Comparison of ENCODE assay signal across 8 cellular contexts in genomic region chrX:51395807-51396728, GRCh38.
A peak's percentile ranks its signal among the peaks of the same experiment; 100 is the strongest.
DNase-seq lines count a peak whose midpoint lies in the region; ATAC-seq and TF ChIP-seq lines count a peak whose summit lies in the region.

No MANE protein-coding gene starts in this region.

- peaks cover 18% of the 10 kb centered on the region for H3K9me3 Mint-ChIP-seq in WTC11

- no peak overlapping the region for H3K18ac ChIP-seq in mesenchymal stem cell (ENCODE audit: low read depth in 1 of 2, low read length in 2 of 2)

- CTCF ChIA-PET in WTC11 (lab: Charles Lee): interaction anchor here (0.5 to 2.1 kb wide), 7 partner anchors 25 to 65 kb away, joined by 3 to 13 read pairs (median 4); no protein-coding TSS in a partner anchor

- TF ChIP-seq CTCF in WTC11 (IDR thresholded peaks at IDR 0.05): peak; percentile 36; the same call in 1 of the 2 replicates

- H3K27ac ChIP-seq in caudate nucleus (ENCODE audit: low read depth, low read length) (no peak overlapping the region), mesenchymal stem cell (ENCODE audit: low read length, poor library complexity, severe bottlenecking) (no peak overlapping the region)

- H3K4ac ChIP-seq in mesenchymal stem cell (ENCODE audit: low read depth in 1 of 2, low read length in 2 of 2): no peak overlapping the region

- no peak overlapping the region for H2AFZ ChIP-seq in mesenchymal stem cell (ENCODE audit: low read depth, low read length)

- peak overlapping the region; percentile 10 for H3K4me2 ChIP-seq in mesenchymal stem cell (ENCODE audit: low read length, poor library complexity, severe bottlenecking)

- H3K36me3 Mint-ChIP-seq in WTC11: no peaks in the 10 kb centered on the region

- H2BK12ac ChIP-seq in mesenchymal stem cell (ENCODE audit: low read length in 2 of 2): no peak overlapping the region

- no peak overlapping the region for H3K9ac ChIP-seq in mesenchymal stem cell (ENCODE audit: low read length)

- H3K4me1 ChIP-seq in mesenchymal stem cell (ENCODE audit: control insufficient read depth, insufficient read depth, low read depth, low read length): peaks cover 4% of the 10 kb centered on the region

- no peak overlapping the region for H3K14ac ChIP-seq in mesenchymal stem cell (ENCODE audit: low read length in 2 of 2)

- H2BK5ac ChIP-seq in mesenchymal stem cell (ENCODE audit: low read depth, low read length, poor library complexity, severe bottlenecking): no peak overlapping the region

- H3K27me3 Mint-ChIP-seq in WTC11 (ENCODE audit: low read depth): no peaks in the 10 kb centered on the region

- no peak overlapping the region for H2BK15ac ChIP-seq in mesenchymal stem cell (ENCODE audit: low read depth, poor library complexity, severe bottlenecking)

- peak overlapping the region; percentile 29 to 54 for H3K4me3 ChIP-seq in mesenchymal stem cell (ENCODE audit: insufficient read depth in 1 of 2, low read depth in 1 of 2, low read length in 2 of 2)

- no peak overlapping the region for H4K91ac ChIP-seq in mesenchymal stem cell (ENCODE audit: low read length)

- WGBS in mesenchymal stem cell: 13% methylated on average over 39 of the region's 50 CpGs

- POLR2A ChIA-PET in WTC11 (lab: Charles Lee): no interaction called here

- peak; percentile 59 for ATAC-seq in GM18519 (IDR thresholded peaks at IDR 0.05; ENCODE audit: low FRiP score, unreplicated experiment)
- peak; percentile 93 for ATAC-seq in WTC11
- no peak for ATAC-seq in GM18517 (IDR thresholded peaks at IDR 0.05; ENCODE audit: unreplicated experiment)
- ATAC-seq in HG03039 (IDR thresholded peaks at IDR 0.05; ENCODE audit: unreplicated experiment): no peak
- ATAC-seq in GM18861 (IDR thresholded peaks at IDR 0.05; ENCODE audit: unreplicated experiment): no peak

- H3K27ac Mint-ChIP-seq in WTC11: no peak overlapping the region

- no peak overlapping the region for H2BK120ac ChIP-seq in mesenchymal stem cell (ENCODE audit: low read depth, low read length)

- DNase-seq in WTC11 (ENCODE audit: low spot score) (peak; percentile 40), caudate nucleus (lab: John Stamatoyannopoulos, UW) (peak in 31 of 61 donors; percentile 0 to 41 (median 20)), mesenchymal stem cell (no peak)
- DNase-seq in stimulated activated CD8-positive, alpha-beta memory T cell treated with anti-CD3 and anti-CD28 coated beads, Interleukin-4, amount 100 ng/mL, for 1 hour (ENCODE audit: low read depth in 2 of 2, low spot score in 1 of 2): peak; percentile 16 to 26

- H3K36me3 ChIP-seq in mesenchymal stem cell (ENCODE audit: control insufficient read depth in 1 of 2, insufficient read depth in 2 of 2, low read depth in 1 of 2, low read length in 2 of 2): no peaks in the 10 kb centered on the region

- peaks cover 0 to 32% of the 10 kb centered on the region in 2 experiments for H3K27me3 ChIP-seq in mesenchymal stem cell (ENCODE audit: control insufficient read depth in 1 of 2, insufficient read depth in 1 of 2, low read length in 2 of 2)

- H3K79me1 ChIP-seq in mesenchymal stem cell (replicated peaks; ENCODE audit: low read length, poor library complexity, severe bottlenecking): no peaks in the 10 kb centered on the region

- peak overlapping the region; percentile 74 for H3K4me3 Mint-ChIP-seq in WTC11

- no peak overlapping the region for H2AK5ac ChIP-seq in mesenchymal stem cell (ENCODE audit: low read length, severe bottlenecking)

- H3K9me3 ChIP-seq in mesenchymal stem cell (ENCODE audit: control insufficient read depth, low read length): no peaks in the 10 kb centered on the region

- no peak overlapping the region for H3K23ac ChIP-seq in mesenchymal stem cell (ENCODE audit: low read length in 2 of 2)

- H4K8ac ChIP-seq in mesenchymal stem cell (ENCODE audit: low read length): no peak overlapping the region

- H3K4me1 Mint-ChIP-seq in WTC11: 0 out of 2 replicates have a peak, but pooled peaks cover 5% of the 10 kb centered on the region

TF ChIP-seq in WTC11, 78 proteins besides CTCF, POLR2A, EP300 and RAD21 (continues in another document):
- no peak for TF ChIP-seq ZNF396 (CRISPR knock-in tag; IDR thresholded peaks at IDR 0.05; ENCODE audit: borderline replicate concordance)
- no peak for TF ChIP-seq IRF2 (CRISPR knock-in tag; IDR thresholded peaks at IDR 0.05; ENCODE audit: borderline replicate concordance, low read depth)
- TF ChIP-seq GRHL2 (CRISPR knock-in tag; IDR thresholded peaks at IDR 0.05; ENCODE audit: insufficient replicate concordance, severe bottlenecking): no peak
- no peak for TF ChIP-seq STAT6 (CRISPR knock-in tag; conservative IDR thresholded peaks at IDR 0.05; ENCODE audit: low read depth)
- TF ChIP-seq ZBTB21 (CRISPR knock-in tag; IDR thresholded peaks at IDR 0.05; ENCODE audit: borderline replicate concordance): no peak
- no peak for TF ChIP-seq ZNF138 (CRISPR knock-in tag; conservative IDR thresholded peaks at IDR 0.05)
- peak; percentile 19; the same call in 1 of the 2 replicates for TF ChIP-seq FOXK1 (CRISPR knock-in tag; IDR thresholded peaks at IDR 0.05)
- TF ChIP-seq ARID4B (CRISPR knock-in tag; IDR thresholded peaks at IDR 0.05; ENCODE audit: borderline replicate concordance): peak; percentile 39; the same call in 1 of the 2 replicates
- no peak for TF ChIP-seq ZNF512 (CRISPR knock-in tag; IDR thresholded peaks at IDR 0.05; ENCODE audit: borderline replicate concordance)
- TF ChIP-seq MAX (CRISPR knock-in tag; IDR thresholded peaks at IDR 0.05): peak; percentile 77

Comparison
In these comparisons a context has a peak if more than half of its experiments do, and no peak if none do; other contexts are left out.
1. ATAC-seq: peak in GM18519 (single experiment) and WTC11 (single experiment); none in GM18517 (single experiment), HG03039 (single experiment) and GM18861 (single experiment).